In genomic region chr11:2301631-2302272, GRCh38 we compare ENCODE assay signal across 8 cellular contexts. TPM values are rescaled to one million over a fixed set of nuclear protein-coding genes. Genes with fewer than 3 reads are reported as not detected.
DNase-seq lines count a peak whose midpoint lies in the region; ATAC-seq and TF ChIP-seq lines count a peak whose summit lies in the region.

Gene C11orf21, minus strand, starts transcription at chr11:2301918. Its CDS starts 110 bp downstream, at chr11:2301808.
Gene TSPAN32, plus strand, starts transcription at chr11:2302013. Its CDS starts 137 bp downstream, at chr11:2302150.

- H3K4me3 ChIP-seq in foreskin fibroblast (ENCODE audit: low read depth in 1 of 2, low read length in 2 of 2) = no peak within 1 kb of the TSS

- no peak for ATAC-seq in left lobe of liver
- ATAC-seq in HG02678 (IDR thresholded peaks at IDR 0.05; ENCODE audit: unreplicated experiment) = no peak
- no peak for ATAC-seq in GM21390 (IDR thresholded peaks at IDR 0.05; ENCODE audit: unreplicated experiment)

- H3K27ac ChIP-seq in substantia nigra (ENCODE audit: low read depth, low read length, poor library complexity, severe bottlenecking) = peak within 1 kb of the TSS; percentile 12

- no peak for TF ChIP-seq CTCF in foreskin fibroblast (IDR thresholded peaks at IDR 0.05; ENCODE audit: low read depth, low read length)

- TF ChIP-seq POLR2A in GM18526 (IDR thresholded peaks at IDR 0.05; ENCODE audit: extremely low read depth, insufficient read length) = peak; percentile 40

- peak; percentile 97 for DNase-seq in NOMO-1 treated with dmso at 0.1 percent for 144 hours (lab: John Stamatoyannopoulos, UW; ENCODE audit: unreplicated experiment)
- peak; percentile 50 for DNase-seq in activated gamma-delta T cell (lab: John Stamatoyannopoulos, UW)
- DNase-seq in left lobe of liver (ENCODE audit: low spot score) = peak; percentile 49
- DNase-seq in substantia nigra (lab: John Stamatoyannopoulos, UW) = peak in 8 of 49 donors; percentile 12 to 52 (median 38)
- no peak for DNase-seq in foreskin fibroblast

RNA-seq across cellular contexts. Expression of gene C11orf21, which starts in this region (rescaled TPM):
- total RNA-seq in left lobe of liver = 0.35 TPM

RNA-seq across cellular contexts. Expression of gene TSPAN32, which starts in this region (rescaled TPM):
- 0.35 TPM for total RNA-seq in left lobe of liver

Comparison
In these comparisons a context has a peak if more than half of its experiments do, and no peak if none do; other contexts are left out.
1. Peak in DNase-seq in left lobe of liver; RNA of the genes that start here not detected or under 1 TPM.
2. DNase-seq: peak in NOMO-1 treated with dmso at 0.1 percent for 144 hours (single experiment) and activated gamma-delta T cell (single experiment); none in foreskin fibroblast (0 of 2).